Comparison of ENCODE assay signal across 8 cellular contexts in genomic region chr1:26810105-26810504, GRCh38. TPM values are rescaled to one million over a fixed set of nuclear protein-coding genes. Genes with fewer than 3 reads are reported as not detected.
A peak's percentile ranks its signal among the peaks of the same experiment; 100 is the strongest.
DNase-seq lines count a peak whose midpoint lies in the region; ATAC-seq, FAIRE-seq and TF ChIP-seq lines count a peak whose summit lies in the region.
"Not testable (repeated sequence)": the region's sequence is repeated elsewhere in the genome, so short reads cannot be mapped to it uniquely, and the experiment has no call there.

No MANE protein-coding gene starts in this region.

- H3K36me3 ChIP-seq in SK-N-SH (replicated peaks in 1 of 2; ENCODE audit: control insufficient read depth in 1 of 2, insufficient read depth in 2 of 2, low read length in 1 of 2): not testable (repeated sequence)

- TF ChIP-seq EP300 in SK-N-SH (IDR thresholded peaks at IDR 0.05; ENCODE audit: borderline replicate concordance in 1 of 2, low read depth in 1 of 2, low read length in 1 of 2): not testable (repeated sequence)

- peak overlapping the region in 1 of 2 experiments; percentile 44; a peak in 1 of 4 replicates for H3K4me3 ChIP-seq in SK-N-SH (ENCODE audit: low read depth in 2 of 2, low read length in 1 of 2)

- peak; percentile 82 for ATAC-seq in left colon

- TF ChIP-seq RAD21 in SK-N-SH (IDR thresholded peaks at IDR 0.05; ENCODE audit: low read length): peak; percentile 56

- H2AFZ ChIP-seq in SK-N-SH (ENCODE audit: low read depth): not testable (repeated sequence)

- POLR2A ChIA-PET in SK-N-SH (lab: Yijun Ruan, JAX): interaction anchor here (0.7 kb wide), 1 partner anchor 26 kb away, joined by 4 read pairs; no protein-coding TSS in a partner anchor

- peak; percentile 44 for FAIRE-seq in GM12892 (lab: Jason Lieb, UNC)

- H3K79me2 ChIP-seq in SK-N-SH (ENCODE audit: insufficient read depth): not testable (repeated sequence)

- not testable (repeated sequence) for H3K27ac ChIP-seq in SK-N-SH (ENCODE audit: low read depth in 2 of 2, low read length in 1 of 2)

- not testable (repeated sequence) for TF ChIP-seq POLR2A in GM12892 (IDR thresholded peaks at IDR 0.05; ENCODE audit: low read depth, low read length)

- not testable (repeated sequence) for H3K4me1 ChIP-seq in SK-N-SH (ENCODE audit: control insufficient read depth in 1 of 2, insufficient read depth in 2 of 2, low read depth in 1 of 2, low read length in 1 of 2)

- CTCF ChIA-PET in SK-N-SH (lab: Yijun Ruan, JAX): interaction anchor here (0.6 to 6.0 kb wide), 26 partner anchors 10 to 405 kb away, joined by 3 to 47 read pairs (median 4); partner anchors contain the start of gene PIGV

- H3F3A ChIP-seq in SK-N-SH (replicated peaks; ENCODE audit: insufficient read depth): not testable (repeated sequence)

- not testable (repeated sequence) for H3K9me2 ChIP-seq in SK-N-SH

- H3K4me2 ChIP-seq in SK-N-SH: not testable (repeated sequence)

- TF ChIP-seq CTCF in SK-N-SH (IDR thresholded peaks at IDR 0.05): peak; percentile 79

- WGBS in SK-N-SH (ENCODE audit: low lambda C conversion rate): 57% methylated on average over 10 of the region's 11 CpGs

- intact Hi-C loops in left colon (cut with DNase I, micrococcal nuclease): loop anchor here in 1 of 2 donors (10.0 kb wide), 1 partner anchor 65 kb away; no protein-coding TSS in a partner anchor

- H3K9me3 ChIP-seq in SK-N-SH: not testable (repeated sequence)

- DNase-seq in AG08396 (ENCODE audit: low spot score) (peak; percentile 78), GM12892 (ENCODE audit: insufficient read length) (peak; percentile 52), NCI-H1436 (lab: John Stamatoyannopoulos, UW) (peak; percentile 61), SK-N-SH (peak; percentile 81), activated T-cell treated with anti-CD3 and anti-CD28 coated beads for 4 hours (peak; percentile 77), left colon (peak; percentile 52 to 80)
- peak; percentile 62 for DNase-seq in effector CD8-positive, alpha-beta T cell (lab: John Stamatoyannopoulos, UW)
- DNase-seq in stimulated activated CD4-positive, alpha-beta T cell treated with anti-CD3 and anti-CD28 coated beads, Interleukin-15, amount 100 ng/mL, for 1 hour (ENCODE audit: low read depth in 1 of 2, low spot score in 1 of 2): peak; percentile 46 to 48

- H3K9ac ChIP-seq in SK-N-SH: not testable (repeated sequence)

- not testable (repeated sequence) for H3K27me3 ChIP-seq in SK-N-SH (ENCODE audit: insufficient read depth)

- H4K20me1 ChIP-seq in SK-N-SH (ENCODE audit: insufficient read depth): not testable (repeated sequence)

TF ChIP-seq in SK-N-SH, 30 proteins besides CTCF, POLR2A, EP300 and RAD21:
- TF ChIP-seq SMC3 (IDR thresholded peaks at IDR 0.05; ENCODE audit: low read depth, low read length): peak; percentile 47; the same call in 1 of the 2 replicates

RNA-seq across cellular contexts. Expression of gene ZDHHC18, which starts 16.4 kb away (rescaled TPM):
- 22.0 TPM for polyA plus RNA-seq in GM12892 (2012; ENCODE audit: missing spikeins)
- polyA plus RNA-seq in SK-N-SH (2012; rRNA removed): 33.0 and 35.3 TPM in 2 replicates
- polyA plus RNA-seq in SK-N-SH (2012; cell fraction: cytosol; rRNA removed): 16.3 and 25.5 TPM in 2 replicates
- 54.3 and 58.6 TPM in 2 replicates for polyA plus RNA-seq in SK-N-SH (2012; cell fraction: nucleus; rRNA removed)
- total RNA-seq in left colon: 10 to 100 TPM; 22.2 to 25.8 TPM

RNA-seq across cellular contexts. Expression of gene PIGV, which starts 22.4 kb away (rescaled TPM):
- polyA plus RNA-seq in GM12892 (2012; ENCODE audit: missing spikeins): 12.9 TPM
- 16.5 and 26.4 TPM in 2 replicates for polyA plus RNA-seq in SK-N-SH (2012; rRNA removed)
- 14.6 and 18.7 TPM in 2 replicates for polyA plus RNA-seq in SK-N-SH (2012; cell fraction: cytosol; rRNA removed)
- 15.9 and 31.9 TPM in 2 replicates for polyA plus RNA-seq in SK-N-SH (2012; cell fraction: nucleus; rRNA removed)
- 10 to 100 TPM; 17.1 to 18.6 TPM for total RNA-seq in left colon

RNA-seq across cellular contexts. Expression of gene SFN, which starts 52.8 kb away (rescaled TPM):
- polyA plus RNA-seq in GM12892 (2012; ENCODE audit: missing spikeins): 5.0 TPM
- 0.18 and 0.23 TPM in 2 replicates for polyA plus RNA-seq in SK-N-SH (2012; rRNA removed)
- polyA plus RNA-seq in SK-N-SH (2012; cell fraction: cytosol; rRNA removed): 0.03 and 0.06 TPM in 2 replicates
- 1.1 and 1.3 TPM in 2 replicates for polyA plus RNA-seq in SK-N-SH (2012; cell fraction: nucleus; rRNA removed)
- total RNA-seq in left colon: 100 to 1,000 TPM; 202 to 348 TPM
